ENCODE assay signal across 9 cellular contexts in genomic region chr5:62307364-62307689, GRCh38. TPM values are rescaled to one million over a fixed set of nuclear protein-coding genes. Genes with fewer than 3 reads are reported as not detected.
DNase-seq lines count a peak whose midpoint lies in the region; ATAC-seq and TF ChIP-seq lines count a peak whose summit lies in the region.
"Had no signal": no experiment of that assay in that cellular context is flagged by ENCODE, and none has a peak within 500 bp of the region (broad histone marks: within the 10 kb centered on the region; RNA-seq: fewer than 3 reads in every experiment).

No MANE protein-coding gene starts in this region.

- in situ Hi-C loops in Panc1 (cut with HindIII; ENCODE audit: low pct_unique_long_range_greater_than_20kb, low sequenced_read_pairs) = no loop called here

- H3K36me3 Mint-ChIP-seq in Caco-2 (ENCODE audit: insufficient read depth, unreplicated experiment) = peaks cover 26% of the 10 kb centered on the region

- BruUV-seq in Caco-2 (replicated peaks; lab: Mats Ljungman, UMichigan) = TSS peak; percentile 42
- TSS peak; percentile 69 for BruUV-seq in Panc1 (replicated peaks; lab: Mats Ljungman, UMichigan)

- peak overlapping the region; percentile 98 for H3K4me3 Mint-ChIP-seq in Caco-2 (ENCODE audit: unreplicated experiment)

- ATAC-seq in Panc1 (no peak), GM18858 (IDR thresholded peaks at IDR 0.05; ENCODE audit: unreplicated experiment) (no peak)

- peak overlapping the region; percentile 97 for H3K4me3 ChIP-seq in Caco-2 (ENCODE audit: low read depth, low read length)
- H3K4me3 ChIP-seq in Panc1 (ENCODE audit: low read depth in 2 of 2, low read length in 2 of 2) = peak overlapping the region; percentile 89 to 94
- peak overlapping the region; percentile 87 for H3K4me3 ChIP-seq in epithelial cell of proximal tubule (ENCODE audit: low read depth, low read length)
- peak overlapping the region; percentile 83 for H3K4me3 ChIP-seq in ovary

- no peak for TF ChIP-seq POLR2A in ovary (IDR thresholded peaks at IDR 0.05)

- CTCF ChIA-PET in Caco-2 (lab: Charles Lee) = no interaction called here
- CTCF ChIA-PET in Panc1 (lab: Charles Lee) = interaction anchor here (0.6 kb wide), 1 partner anchor 16 kb away, joined by 7 read pairs; no protein-coding TSS in a partner anchor

- H3K4me1 ChIP-seq in Caco-2 = peaks cover 8% of the 10 kb centered on the region
- H3K4me1 ChIP-seq in Panc1 (ENCODE audit: control insufficient read depth, insufficient read depth, low read length) = peaks cover 18% of the 10 kb centered on the region
- peaks cover 1% of the 10 kb centered on the region for H3K4me1 ChIP-seq in ovary (ENCODE audit: insufficient read depth)

- H3K36me3 ChIP-seq in Caco-2 (ENCODE audit: control insufficient read depth, insufficient read depth, low read length) = no peaks in the 10 kb centered on the region
- H3K36me3 ChIP-seq in Panc1 (ENCODE audit: control insufficient read depth, insufficient read depth, low read length) = no peaks in the 10 kb centered on the region; the same call in 1 of the 2 replicates
- H3K36me3 ChIP-seq in ovary = no peaks in the 10 kb centered on the region

- TF ChIP-seq EP300 in ovary (IDR thresholded peaks at IDR 0.05) = no peak

- TF ChIP-seq CTCF in Caco-2 (IDR thresholded peaks at IDR 0.05; ENCODE audit: insufficient read depth in 1 of 2, low read depth in 1 of 2, low read length in 1 of 2, severe bottlenecking in 1 of 2, unreplicated experiment in 1 of 2) (no peak), Panc1 (IDR thresholded peaks at IDR 0.05) (no peak), epithelial cell of proximal tubule (conservative IDR thresholded peaks at IDR 0.05; ENCODE audit: low read depth, low read length) (no peak), ovary (IDR thresholded peaks at IDR 0.05) (no peak)

- H3K27me3 ChIP-seq in Caco-2 (replicated peaks; ENCODE audit: control insufficient read depth, insufficient read depth, low read length) (no peaks in the 10 kb centered on the region), Panc1 (ENCODE audit: control insufficient read depth, insufficient read depth, low read length) (no peaks in the 10 kb centered on the region), ovary (no peaks in the 10 kb centered on the region)

- H3K27ac ChIP-seq in Panc1 (ENCODE audit: low read length) (peak overlapping the region; percentile 90), ovary (no peak overlapping the region)

- no peaks in the 10 kb centered on the region for H3K9me3 ChIP-seq in Caco-2
- no peaks in the 10 kb centered on the region for H3K9me3 ChIP-seq in Panc1 (ENCODE audit: control insufficient read depth, insufficient read depth, low read depth, low read length)
- H3K9me3 ChIP-seq in ovary = no peaks in the 10 kb centered on the region

- no peaks in the 10 kb centered on the region for H3K9me3 Mint-ChIP-seq in Caco-2 (ENCODE audit: unreplicated experiment)

- peaks cover 16% of the 10 kb centered on the region for H3K4me1 Mint-ChIP-seq in Caco-2 (ENCODE audit: low read depth, unreplicated experiment)

- H3K27ac Mint-ChIP-seq in Caco-2 (ENCODE audit: unreplicated experiment) = peak overlapping the region; percentile 91

- intact Hi-C loops in Caco-2 (cut with micrococcal nuclease; ENCODE audit: unreplicated experiment) = loop anchor here (2.0 to 5.0 kb wide), 4 partner anchors 40 to 95 kb away; partner anchors contain the start of gene DIMT1
- intact Hi-C loops in Panc1 (cut with micrococcal nuclease; ENCODE audit: unreplicated experiment) = no loop called here
- intact Hi-C loops in ovary (cut with DNase I) = no loop called here
- intact Hi-C loops in posterior cingulate gyrus (cut with DNase I) = loop anchor here (2.0 to 5.0 kb wide), 2 partner anchors 47 to 95 kb away; partner anchors contain the start of gene DIMT1

- WGBS in ovary, 3 donors = 3 to 5% (median 3%) methylated on average over 9 of the region's 9 CpGs

- POLR2A ChIA-PET in Caco-2 (lab: Charles Lee) (no interaction called here), Panc1 (lab: Charles Lee) (no interaction called here)

- DNase-seq in Caco-2 = no peak
- DNase-seq in Panc1 (ENCODE audit: low read depth, low spot score) = no peak
- no peak for DNase-seq in epithelial cell of proximal tubule (ENCODE audit: low read depth)
- no peak for DNase-seq in ovary
- no peak for DNase-seq in NOMO-1 treated with dmso at 0.1 percent for 144 hours (lab: John Stamatoyannopoulos, UW; ENCODE audit: unreplicated experiment)
- no peak for DNase-seq in posterior cingulate gyrus
- DNase-seq in KG1 (lab: John Stamatoyannopoulos, UW) = no peak
- DNase-seq: T1000 had no signal

- no peaks in the 10 kb centered on the region for H3K27me3 Mint-ChIP-seq in Caco-2 (ENCODE audit: insufficient read depth, unreplicated experiment)

RNA-seq across cellular contexts. Expression of gene KIF2A, which starts 1.3 kb away (rescaled TPM):
- total RNA-seq in Caco-2 (2022) = 65.6 and 68.0 TPM in 2 replicates
- 58.9 TPM for total RNA-seq in Panc1 (2021; ENCODE audit: unreplicated experiment)
- polyA plus RNA-seq in Panc1 (2012; ENCODE audit: insufficient read length) = 33.6 TPM
- total RNA-seq in epithelial cell of proximal tubule = 47.7 and 55.1 TPM in 2 replicates
- total RNA-seq in ovary = 10 to 100 TPM; 21.8 to 39.1 (median 32.0) TPM
- 10 to 100 TPM in 1 of 2 donors, 1 to 10 TPM in 1; 8.0 to 22.4 TPM for polyA plus RNA-seq in ovary

Comparison
In these comparisons a context has a peak if more than half of its experiments do, and no peak if none do; other contexts are left out.
1. intact Hi-C loops: an anchor here in Caco-2 (2.0 to 5.0 kb wide) and posterior cingulate gyrus (2.0 to 5.0 kb wide); none called in Panc1 and ovary.